Comparison of ENCODE assay signal across 28 cellular contexts in the genomic region with DNA sequence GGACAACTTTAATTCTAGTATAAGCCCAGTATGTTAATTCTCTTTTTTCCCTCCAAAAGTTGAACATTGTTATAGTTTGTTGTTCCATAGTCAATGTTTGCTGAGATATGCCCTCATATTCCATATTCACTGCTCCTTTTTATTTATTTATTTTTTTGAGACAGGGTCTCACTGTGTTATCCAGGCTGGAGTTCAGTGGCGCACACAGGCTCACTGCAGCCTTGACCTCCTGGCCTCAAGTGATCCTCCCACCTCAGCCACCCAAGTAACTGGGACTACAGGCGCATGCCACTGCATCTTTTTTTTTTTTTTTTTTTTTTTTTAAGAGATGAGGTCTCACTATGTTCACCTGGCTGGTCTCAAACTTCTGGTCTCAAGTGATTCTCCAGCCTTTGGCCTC.
"Had no signal": no experiment of that assay in that cellular context is flagged by ENCODE, and none has a peak within 500 bp of the region (broad histone marks: within the 10 kb centered on the region; RNA-seq: fewer than 3 reads in every experiment).

No MANE protein-coding gene starts in this region.

- H3K9me3 Mint-ChIP-seq: stimulated activated effector memory CD8-positive, alpha-beta T cell treated with anti-CD3 and anti-CD28 coated beads, Interleukin-12 subunit alpha, Interleukin-12 subunit beta, amount 100 ng/mL, for 72 hours; stimulated activated naive CD8-positive, alpha-beta T cell treated with anti-CD3 and anti-CD28 coated beads, Interleukin-15, Interleukin-2, amounts not matched to agents 100 ng/mL and 50 ng/mL, for 24 hours had no signal

- ATAC-seq: stimulated activated naive CD8-positive, alpha-beta T cell treated with anti-CD3 and anti-CD28 coated beads, Interleukin-15, amount 100 ng/mL, for 72 hours; upper lobe of right lung had no signal

- H3K36me3 Mint-ChIP-seq: stimulated activated effector memory CD8-positive, alpha-beta T cell treated with anti-CD3 and anti-CD28 coated beads, Interleukin-12 subunit alpha, Interleukin-12 subunit beta, amount 100 ng/mL, for 72 hours; stimulated activated memory B cell treated with anti-CD40 and anti-IgM and Interleukin-4, amounts not matched to agents 10 μg/mL and 1 μg/mL and 100 μg/mL, for 72 hours; stimulated activated naive B cell treated with anti-CD40 and anti-IgM and Interleukin-4, amounts not matched to agents 10 μg/mL and 1 μg/mL and 100 μg/mL, for 72 hours; type B pancreatic cell had no signal

- H3K36me3 ChIP-seq: stomach, suprapubic skin, thoracic aorta, thyroid gland, tibial artery, tibial nerve, transverse colon, upper lobe of left lung, upper lobe of right lung, uterus, vagina had no signal

- H3K27me3 ChIP-seq: suprapubic skin, testis, thyroid gland, tibial artery, tibial nerve, transverse colon, upper lobe of left lung, upper lobe of right lung, uterus, vagina had no signal

- H3K4me3 Mint-ChIP-seq: stimulated activated effector memory CD8-positive, alpha-beta T cell treated with anti-CD3 and anti-CD28 coated beads, Interleukin-12 subunit alpha, Interleukin-12 subunit beta, amount 100 ng/mL, for 72 hours; stimulated activated memory B cell treated with anti-CD40 and anti-IgM and Interleukin-4, amounts not matched to agents 10 μg/mL and 1 μg/mL and 100 μg/mL, for 72 hours; stimulated activated naive B cell treated with anti-CD40 and anti-IgM and Interleukin-4, amounts not matched to agents 10 μg/mL and 1 μg/mL and 100 μg/mL, for 72 hours; stimulated activated naive CD8-positive, alpha-beta T cell treated with anti-CD3 and anti-CD28 coated beads, Interleukin-15, amount 100 ng/mL, for 72 hours; stimulated activated naive CD8-positive, alpha-beta T cell treated with anti-CD3 and anti-CD28 coated beads, Interleukin-15, Interleukin-2, amounts not matched to agents 100 ng/mL and 50 ng/mL, for 24 hours; type B pancreatic cell had no signal

- H3K4me3 ChIP-seq: stomach, suprapubic skin, testis, thoracic aorta, thyroid gland, tibial artery, tibial nerve, transverse colon, upper lobe of left lung, upper lobe of right lung, uterus, vagina had no signal

- H3K27ac Mint-ChIP-seq: stimulated activated effector memory CD8-positive, alpha-beta T cell treated with anti-CD3 and anti-CD28 coated beads, Interleukin-12 subunit alpha, Interleukin-12 subunit beta, amount 100 ng/mL, for 72 hours; stimulated activated memory B cell treated with anti-CD40 and anti-IgM and Interleukin-4, amounts not matched to agents 10 μg/mL and 1 μg/mL and 100 μg/mL, for 72 hours; stimulated activated naive CD8-positive, alpha-beta T cell treated with anti-CD3 and anti-CD28 coated beads, Interleukin-15, Interleukin-2, amounts not matched to agents 100 ng/mL and 50 ng/mL, for 24 hours; type B pancreatic cell had no signal

- DNase-seq: stimulated activated CD4-positive, alpha-beta T cell treated with anti-CD3 and anti-CD28 coated beads, Interleukin-2, amount 100 ng/mL, for 48 hours; stimulated activated CD4-positive, alpha-beta T cell treated with anti-CD3 and anti-CD28 coated beads, Interleukin-4, amount 100 ng/mL, for 1 hour; stimulated activated CD4-positive, alpha-beta T cell treated with anti-CD3 and anti-CD28 coated beads, Interleukin-4, amount 100 ng/mL, for 24 hours; stimulated activated CD4-positive, alpha-beta T cell treated with anti-CD3 and anti-CD28 coated beads, Interleukin-4, amount 100 ng/mL, for 4 hours; stimulated activated CD8-positive, alpha-beta memory T cell treated with anti-CD3 and anti-CD28 coated beads, Interleukin-4, amount 100 ng/mL, for 48 hours; stimulated activated naive B cell treated with anti-CD40 and anti-IgM and Interleukin-4, amounts not matched to agents 10 μg/mL and 1 μg/mL and 100 μg/mL, for 72 hours; stimulated activated naive CD4-positive, alpha-beta T cell; stimulated activated naive CD4-positive, alpha-beta T cell treated with Interleukin-2 at 50 U/mL for 16 hours; stimulated activated naive CD8-positive, alpha-beta T cell treated with anti-CD3 and anti-CD28 coated beads, Interleukin-15, amount 100 ng/mL, for 72 hours; stimulated activated naive CD8-positive, alpha-beta T cell treated with anti-CD3 and anti-CD28 coated beads, Interleukin-15, Interleukin-2, amounts not matched to agents 100 U/mL and 50 U/mL, for 24 hours; stomach; substantia nigra; testis; thyroid gland; tibial artery; transverse colon; upper lobe of left lung; upper lobe of right lung; uterus had no signal

- H3K27ac ChIP-seq: stomach, suprapubic skin, testis, thoracic aorta, thyroid gland, tibial artery, tibial nerve, transverse colon, upper lobe of left lung, upper lobe of right lung, uterus, vagina had no signal

- H3K27me3 Mint-ChIP-seq: stimulated activated naive CD8-positive, alpha-beta T cell treated with anti-CD3 and anti-CD28 coated beads, Interleukin-15, amount 100 ng/mL, for 72 hours; stimulated activated naive CD8-positive, alpha-beta T cell treated with anti-CD3 and anti-CD28 coated beads, Interleukin-15, Interleukin-2, amounts not matched to agents 100 ng/mL and 50 ng/mL, for 24 hours had no signal

- FAIRE-seq: urothelium cell line had no signal

- H3K9me3 ChIP-seq: stomach, suprapubic skin, testis, thoracic aorta, thyroid gland, tibial artery, transverse colon, upper lobe of left lung, upper lobe of right lung, uterus, vagina had no signal

- H3K4me1 ChIP-seq: stomach, suprapubic skin, thyroid gland, tibial artery, tibial nerve, transverse colon, upper lobe of left lung, upper lobe of right lung, uterus, vagina had no signal
